In the genomic region with DNA sequence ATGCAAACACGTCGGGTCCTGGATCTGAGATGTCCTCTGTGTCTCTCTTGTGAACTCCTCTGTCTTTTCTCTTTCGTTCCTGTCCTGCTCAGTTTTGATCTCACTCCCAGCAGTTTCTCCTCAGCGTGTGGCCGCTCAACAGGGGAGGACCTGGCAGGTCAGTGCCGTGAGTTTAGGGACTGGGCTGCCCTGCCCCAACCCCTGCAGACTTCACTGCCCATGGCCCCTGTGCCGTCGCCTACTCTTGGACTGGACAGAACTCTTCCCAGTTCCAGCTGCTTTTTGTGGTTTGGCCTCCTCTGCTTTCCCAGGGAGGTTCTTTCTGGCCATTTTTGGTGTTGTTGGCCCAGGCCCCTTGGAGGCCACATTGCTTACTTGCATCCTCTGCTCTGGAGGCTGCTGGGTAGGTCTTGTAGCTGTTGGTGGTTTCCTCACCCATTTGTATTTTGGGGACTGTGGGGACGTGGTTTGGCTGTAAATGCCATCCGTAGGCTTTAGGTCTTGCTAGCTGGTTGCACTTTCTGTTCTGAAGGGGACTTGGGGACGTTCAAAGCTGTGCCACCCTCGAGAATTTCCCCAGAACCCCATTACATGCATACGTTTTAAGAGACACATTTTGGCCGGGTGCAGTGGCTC, we compare ENCODE assay signal across 15 cellular contexts. TPM values are rescaled to one million over a fixed set of nuclear protein-coding genes. Genes with fewer than 3 reads are reported as not detected.
DNase-seq lines count a peak whose midpoint lies in the region; ATAC-seq and TF ChIP-seq lines count a peak whose summit lies in the region.
"Had no signal": no experiment of that assay in that cellular context is flagged by ENCODE, and none has a peak within 500 bp of the region (broad histone marks: within the 10 kb centered on the region; RNA-seq: fewer than 3 reads in every experiment).

No MANE protein-coding gene starts in this region.

- H3K27me3 Mint-ChIP-seq in MCF 10A (ENCODE audit: insufficient read depth, unreplicated experiment) (no peaks in the 10 kb centered on the region), endothelial cell (ENCODE audit: unreplicated experiment) (peaks cover 3% of the 10 kb centered on the region)

- no peak overlapping the region for H3K9ac ChIP-seq in mammary epithelial cell (ENCODE audit: insufficient read depth, low read length)
- H3K9ac ChIP-seq in OCI-LY1 (ENCODE audit: low read length): no peak overlapping the region

- TF ChIP-seq EP300 in upper lobe of left lung (IDR thresholded peaks at IDR 0.05): no peak

- H3K4me3 ChIP-seq in mammary epithelial cell (replicated peaks in 1 of 3; ENCODE audit: insufficient read depth in 1 of 3, low read depth in 2 of 3, low read length in 3 of 3) (no peak overlapping the region), OCI-LY1 (ENCODE audit: low read depth, low read length, poor library complexity, severe bottlenecking) (no peak overlapping the region), upper lobe of left lung (no peak overlapping the region)

- H3K9me2 ChIP-seq in OCI-LY1 (ENCODE audit: low read depth, low read length): no peaks in the 10 kb centered on the region

- H3K27ac Mint-ChIP-seq in MCF 10A (ENCODE audit: low read depth, unreplicated experiment) (peak overlapping the region; percentile 75), endothelial cell (ENCODE audit: unreplicated experiment) (no peak overlapping the region)

- no peaks in the 10 kb centered on the region for H3K79me2 ChIP-seq in mammary epithelial cell (ENCODE audit: insufficient read depth, low read length)
- no peaks in the 10 kb centered on the region for H3K79me2 ChIP-seq in OCI-LY1 (ENCODE audit: insufficient read depth, low read length)

- H3K4me1 Mint-ChIP-seq in MCF 10A (ENCODE audit: insufficient read depth, unreplicated experiment) (no peaks in the 10 kb centered on the region), endothelial cell (ENCODE audit: unreplicated experiment) (no peaks in the 10 kb centered on the region)

- H3K4me3 Mint-ChIP-seq in MCF 10A (ENCODE audit: unreplicated experiment) (no peak overlapping the region), endothelial cell (ENCODE audit: unreplicated experiment) (peak overlapping the region; percentile 35)

- intact Hi-C loops in MCF 10A (cut with micrococcal nuclease): no loop called here
- intact Hi-C loops in mammary epithelial cell (cut with micrococcal nuclease): no loop called here

- H3K36me3 ChIP-seq in mammary epithelial cell (ENCODE audit: insufficient read depth, low read length) (peaks cover 4% of the 10 kb centered on the region), OCI-LY1 (ENCODE audit: insufficient read depth, low read length) (peaks cover 80% of the 10 kb centered on the region), upper lobe of left lung (peaks cover 18 to 83% (median 55%) of the 10 kb centered on the region in 4 donors)

- H3F3A ChIP-seq in OCI-LY1 (ENCODE audit: insufficient read depth, low read length): 0 out of 2 replicates have a peak, but pooled peaks cover 5% of the 10 kb centered on the region

- TF ChIP-seq CTCF in MCF 10A (IDR thresholded peaks at IDR 0.05; ENCODE audit: unreplicated experiment) (no peak), mammary epithelial cell (conservative IDR thresholded peaks at IDR 0.05 in 1 of 2, IDR thresholded peaks at IDR 0.05 in 1 of 2; ENCODE audit: extremely low read depth in 1 of 2, insufficient read depth in 1 of 2, low read depth in 1 of 2, low read length in 2 of 2) (no peak), OCI-LY1 (IDR thresholded peaks at IDR 0.05; ENCODE audit: low read length) (no peak), endothelial cell (IDR thresholded peaks at IDR 0.05; ENCODE audit: unreplicated experiment) (no peak), upper lobe of left lung (IDR thresholded peaks at IDR 0.05) (no peak)

- H3K9me3 Mint-ChIP-seq in MCF 10A (ENCODE audit: unreplicated experiment) (no peaks in the 10 kb centered on the region), endothelial cell (ENCODE audit: unreplicated experiment) (no peaks in the 10 kb centered on the region)

- CTCF ChIA-PET in MCF 10A (lab: Yijun Ruan, JAX) (interaction anchor here (0.6 to 0.7 kb wide), 3 partner anchors 37 to 290 kb away, joined by 3 read pairs; no protein-coding TSS in a partner anchor), mammary epithelial cell (lab: Charles Lee; ENCODE audit: low non-redundant PET) (no interaction called here)

- dilution Hi-C loops in mammary epithelial cell (cut with HindIII; ENCODE audit: low sequenced_read_pairs): no loop called here

- H3K36me3 Mint-ChIP-seq in MCF 10A (ENCODE audit: insufficient read depth, unreplicated experiment) (peaks cover 79% of the 10 kb centered on the region), endothelial cell (ENCODE audit: low read depth, unreplicated experiment) (peaks cover 41% of the 10 kb centered on the region)

- no peak for TF ChIP-seq POLR2A in upper lobe of left lung (IDR thresholded peaks at IDR 0.05)

- no peaks in the 10 kb centered on the region for H4K20me1 ChIP-seq in mammary epithelial cell (ENCODE audit: insufficient read depth, low read length)
- no peaks in the 10 kb centered on the region for H4K20me1 ChIP-seq in OCI-LY1 (ENCODE audit: insufficient read depth, low read length)

- POLR2A ChIA-PET in MCF 10A (lab: Yijun Ruan, JAX): no interaction called here

- no peaks in the 10 kb centered on the region for H3K9me3 ChIP-seq in mammary epithelial cell (replicated peaks; ENCODE audit: insufficient read depth, low read length)
- no peaks in the 10 kb centered on the region for H3K9me3 ChIP-seq in OCI-LY1 (ENCODE audit: low read length)
- H3K9me3 ChIP-seq in upper lobe of left lung: no peaks in the 10 kb centered on the region

- no peak overlapping the region for H3K4me2 ChIP-seq in mammary epithelial cell (ENCODE audit: insufficient read depth, low read depth, low read length)
- no peak overlapping the region; the same call in 1 of the 2 replicates for H3K4me2 ChIP-seq in OCI-LY1 (ENCODE audit: low read length)

- H2AFZ ChIP-seq in mammary epithelial cell (ENCODE audit: low read depth, low read length) (no peak overlapping the region), OCI-LY1 (ENCODE audit: low read length) (no peak overlapping the region)

- H3K27ac ChIP-seq in mammary epithelial cell (ENCODE audit: insufficient read depth, low read depth, low read length) (no peak overlapping the region), OCI-LY1 (ENCODE audit: low read depth, low read length, poor library complexity, severe bottlenecking) (peak overlapping the region; percentile 65), upper lobe of left lung (no peak overlapping the region)

- H3K4me1 ChIP-seq in mammary epithelial cell (ENCODE audit: insufficient read depth, low read length): no peaks in the 10 kb centered on the region
- peaks cover 14% of the 10 kb centered on the region for H3K4me1 ChIP-seq in OCI-LY1 (ENCODE audit: insufficient read depth, low read length, severe bottlenecking)
- H3K4me1 ChIP-seq in upper lobe of left lung: no peaks in the 10 kb centered on the region

- BruUV-seq in MCF 10A (replicated peaks; lab: Mats Ljungman, UMichigan) (no TSS peak), mammary epithelial cell (replicated peaks; lab: Mats Ljungman, UMichigan) (no TSS peak)

- DNase-seq in MCF 10A (ENCODE audit: unreplicated experiment): no peak
- no peak for DNase-seq in mammary epithelial cell
- no peak for DNase-seq in endothelial cell (ENCODE audit: low spot score)
- no peak for DNase-seq in SHP77 (lab: John Stamatoyannopoulos, UW)
- no peak for DNase-seq in upper lobe of left lung
- no peak for DNase-seq in pons (ENCODE audit: low spot score)
- DNase-seq in Ammon's horn (ENCODE audit: low spot score): no peak
- DNase-seq: central memory CD4-positive, alpha-beta T cell; DMS79; foreskin melanocyte; NCI-H187 treated with DMSO at 0.1 percent for 48 hours; NCI-H69; nucleus accumbens had no signal

- in situ Hi-C loops in mammary epithelial cell (cut with MboI; ENCODE audit: low sequenced_read_pairs in 2 of 2): no loop called here

- no peaks in the 10 kb centered on the region for H3K27me3 ChIP-seq in mammary epithelial cell (ENCODE audit: insufficient read depth, low read length)
- no peaks in the 10 kb centered on the region for H3K27me3 ChIP-seq in OCI-LY1 (ENCODE audit: insufficient read depth, low read length)
- no peaks in the 10 kb centered on the region for H3K27me3 ChIP-seq in upper lobe of left lung

- no peak for ATAC-seq in upper lobe of left lung (ENCODE audit: low FRiP score in 2 of 2)

- 92% methylated on average over 12 of the region's 14 CpGs for WGBS in mammary epithelial cell (ENCODE audit: low coverage, missing lambda C conversion rate)
- WGBS in upper lobe of left lung, 2 donors: 81 to 84% methylated on average over 14 of the region's 14 CpGs

RNA-seq across cellular contexts. Expression of gene DNAH10, which starts 20.0 kb away (rescaled TPM):
- total RNA-seq in MCF 10A (2022): 0.21 and 0.22 TPM in 2 replicates
- total RNA-seq in mammary epithelial cell: under 1 TPM; 0.50 to 0.96 TPM
- polyA plus RNA-seq in mammary epithelial cell: 0.16 TPM
- polyA minus RNA-seq in mammary epithelial cell: 0.16 TPM
- 1.2 TPM for total RNA-seq in endothelial cell (ENCODE audit: unreplicated experiment)
- total RNA-seq in upper lobe of left lung: 10 to 100 TPM in 2 of 6 donors, 1 to 10 TPM in 3, under 1 TPM in 1; 0.31 to 46.0 (median 8.3) TPM
- total RNA-seq: lung microvascular endothelial cell had no signal

RNA-seq across cellular contexts. Expression of gene ATP6V0A2, which starts 29.9 kb away (rescaled TPM):
- total RNA-seq in MCF 10A (2022): 21.4 and 23.1 TPM in 2 replicates
- 10 to 100 TPM; 31.0 to 32.3 TPM for total RNA-seq in mammary epithelial cell
- polyA plus RNA-seq in mammary epithelial cell: 14.7 TPM
- polyA minus RNA-seq in mammary epithelial cell: 101 TPM
- 52.4 TPM for total RNA-seq in endothelial cell (ENCODE audit: unreplicated experiment)
- total RNA-seq in upper lobe of left lung: 10 to 100 TPM; 19.3 to 52.4 (median 25.3) TPM
